ENCODE assay signal across 8 cellular contexts in the genomic region with DNA sequence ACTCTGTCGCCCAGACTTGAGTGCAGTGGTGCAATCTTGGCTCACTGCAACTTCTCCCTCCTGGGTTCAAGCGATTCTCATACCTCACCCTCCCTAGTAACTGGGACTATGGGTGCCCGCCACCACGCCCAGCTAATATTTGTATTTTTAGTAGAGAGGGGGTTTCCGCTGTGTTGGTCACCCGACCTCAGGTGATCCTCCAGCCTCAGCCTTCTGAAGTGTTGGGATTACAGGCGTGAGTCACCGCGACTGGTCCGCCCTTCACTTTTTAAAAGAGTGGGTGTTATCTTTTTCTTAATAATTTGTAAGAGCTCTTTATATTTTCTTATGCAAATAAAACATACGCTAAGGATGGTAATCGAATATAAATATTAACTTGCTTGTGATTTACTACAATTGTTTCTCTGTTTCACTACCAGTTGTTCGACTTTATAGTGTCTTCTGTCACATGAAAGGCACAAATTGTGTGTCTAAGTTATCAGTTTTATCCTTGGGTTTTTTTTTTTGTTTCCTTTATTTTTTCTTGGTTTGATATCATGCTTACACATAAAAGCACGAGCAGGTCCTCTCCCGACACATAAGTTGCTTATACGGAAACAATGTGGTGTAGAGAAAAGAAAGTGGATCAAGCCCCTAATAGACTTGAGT. TPM values are rescaled to one million over a fixed set of nuclear protein-coding genes. Genes with fewer than 3 reads are reported as not detected.
DNase-seq lines count a peak whose midpoint lies in the region; ATAC-seq and TF ChIP-seq lines count a peak whose summit lies in the region.

No MANE protein-coding gene starts in this region.

- H3K4me1 Mint-ChIP-seq in activated naive CD4-positive, alpha-beta T cell treated with anti-CD3 and anti-CD28 coated beads, Interleukin-2, amount 50 U/mL, for 24 hours: peaks cover 23% of the 10 kb centered on the region
- H3K4me1 Mint-ChIP-seq in stimulated activated naive CD8-positive, alpha-beta T cell treated with anti-CD3 and anti-CD28 coated beads, Interleukin-15, Interleukin-2, amounts not matched to agents 100 ng/mL and 50 ng/mL, for 24 hours (ENCODE audit: low read depth): peaks cover 31% of the 10 kb centered on the region

- peak overlapping the region; percentile 98 for H3K27ac Mint-ChIP-seq in activated naive CD4-positive, alpha-beta T cell treated with anti-CD3 and anti-CD28 coated beads, Interleukin-2, amount 50 U/mL, for 24 hours
- peak overlapping the region; percentile 96 for H3K27ac Mint-ChIP-seq in stimulated activated naive CD8-positive, alpha-beta T cell treated with anti-CD3 and anti-CD28 coated beads, Interleukin-15, Interleukin-2, amounts not matched to agents 100 ng/mL and 50 ng/mL, for 24 hours

- peaks cover 13% of the 10 kb centered on the region for H3K36me3 Mint-ChIP-seq in activated naive CD4-positive, alpha-beta T cell treated with anti-CD3 and anti-CD28 coated beads, Interleukin-2, amount 50 U/mL, for 24 hours
- peaks cover 17% of the 10 kb centered on the region for H3K36me3 Mint-ChIP-seq in stimulated activated naive CD8-positive, alpha-beta T cell treated with anti-CD3 and anti-CD28 coated beads, Interleukin-15, Interleukin-2, amounts not matched to agents 100 ng/mL and 50 ng/mL, for 24 hours (ENCODE audit: low read depth)

- no peak for DNase-seq in cardiac muscle cell (ENCODE audit: low read depth in 1 of 2, low spot score in 1 of 2)
- DNase-seq in cardiac septum (ENCODE audit: low spot score): no peak
- DNase-seq in kidney epithelial cell (ENCODE audit: low read depth): no peak
- DNase-seq in GOT3 (lab: John Stamatoyannopoulos, UW): no peak
- no peak for DNase-seq in midbrain (lab: John Stamatoyannopoulos, UW)

- no peaks in the 10 kb centered on the region for H3K36me3 ChIP-seq in cardiac muscle cell
- H3K36me3 ChIP-seq in kidney epithelial cell (ENCODE audit: control insufficient read depth, insufficient read depth, low read length): no peaks in the 10 kb centered on the region

- H3K9me3 ChIP-seq in cardiac muscle cell (ENCODE audit: low read depth): no peaks in the 10 kb centered on the region

- H3K4me3 ChIP-seq in cardiac muscle cell (peak overlapping the region; percentile 58), kidney epithelial cell (ENCODE audit: low read depth, low read length) (peak overlapping the region; percentile 94)

- H3K9me3 Mint-ChIP-seq in activated naive CD4-positive, alpha-beta T cell treated with anti-CD3 and anti-CD28 coated beads, Interleukin-2, amount 50 U/mL, for 24 hours: no peaks in the 10 kb centered on the region
- no peaks in the 10 kb centered on the region for H3K9me3 Mint-ChIP-seq in stimulated activated naive CD8-positive, alpha-beta T cell treated with anti-CD3 and anti-CD28 coated beads, Interleukin-15, Interleukin-2, amounts not matched to agents 100 ng/mL and 50 ng/mL, for 24 hours

- H3K27me3 ChIP-seq in cardiac muscle cell: no peaks in the 10 kb centered on the region
- no peaks in the 10 kb centered on the region for H3K27me3 ChIP-seq in kidney epithelial cell (ENCODE audit: control insufficient read depth, insufficient read depth, low read length)

- intact Hi-C loops in cardiac septum (cut with DNase I): loop anchor here (2.0 to 10.0 kb wide), 3 partner anchors 221 to 1997 kb away; partner anchors contain the start of genes CDC20B and IL6ST

- TF ChIP-seq CTCF in cardiac muscle cell (IDR thresholded peaks at IDR 0.05; ENCODE audit: low read depth, low read length): no peak
- TF ChIP-seq CTCF in kidney epithelial cell (IDR thresholded peaks at IDR 0.05; ENCODE audit: insufficient read depth, low read length, poor library complexity, severe bottlenecking): no peak

- no peak overlapping the region for H3K27ac ChIP-seq in cardiac muscle cell

- no peaks in the 10 kb centered on the region for H3K27me3 Mint-ChIP-seq in activated naive CD4-positive, alpha-beta T cell treated with anti-CD3 and anti-CD28 coated beads, Interleukin-2, amount 50 U/mL, for 24 hours
- H3K27me3 Mint-ChIP-seq in stimulated activated naive CD8-positive, alpha-beta T cell treated with anti-CD3 and anti-CD28 coated beads, Interleukin-15, Interleukin-2, amounts not matched to agents 100 ng/mL and 50 ng/mL, for 24 hours: no peaks in the 10 kb centered on the region

- H3K4me3 Mint-ChIP-seq in activated naive CD4-positive, alpha-beta T cell treated with anti-CD3 and anti-CD28 coated beads, Interleukin-2, amount 50 U/mL, for 24 hours: peak overlapping the region; percentile 94
- peak overlapping the region; percentile 92 for H3K4me3 Mint-ChIP-seq in stimulated activated naive CD8-positive, alpha-beta T cell treated with anti-CD3 and anti-CD28 coated beads, Interleukin-15, Interleukin-2, amounts not matched to agents 100 ng/mL and 50 ng/mL, for 24 hours

- peaks cover 2% of the 10 kb centered on the region for H3K4me1 ChIP-seq in cardiac muscle cell (ENCODE audit: low read depth)

- no peak for ATAC-seq in HG02763 (IDR thresholded peaks at IDR 0.05; ENCODE audit: unreplicated experiment)

RNA-seq across cellular contexts. Expression of gene GPBP1, which starts 1.9 kb away (rescaled TPM):
- total RNA-seq in cardiac muscle cell (42.9 and 85.9 TPM in 2 replicates), cardiac septum (49.0 TPM), kidney epithelial cell (45.9 and 50.9 TPM in 2 replicates)
- 65.3 and 79.4 TPM in 2 replicates for polyA plus RNA-seq in cardiac muscle cell
